1 cellular context compared by ENCODE assay signal in the genomic region with DNA sequence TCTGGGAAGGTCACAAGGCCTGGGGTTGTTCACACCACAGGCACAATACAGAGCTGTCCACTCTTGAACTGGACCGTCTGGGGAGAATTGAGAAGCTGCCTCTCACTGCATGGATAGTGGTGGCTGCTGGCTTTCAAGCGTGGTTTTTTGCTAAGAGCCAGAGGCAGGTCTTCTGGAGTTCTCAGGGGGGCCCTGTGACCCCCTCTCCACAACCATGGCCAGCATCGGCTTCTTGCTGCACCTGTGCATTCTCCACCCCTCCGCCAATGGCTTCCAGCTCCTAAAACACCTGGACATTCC.
TF ChIP-seq lines count a peak whose summit lies in the region.

No MANE protein-coding gene starts in this region.

TF ChIP-seq in SK-N-SH, 30 proteins besides CTCF, POLR2A, EP300 and RAD21 (continued from another document):
- TF ChIP-seq, protein P1, sequence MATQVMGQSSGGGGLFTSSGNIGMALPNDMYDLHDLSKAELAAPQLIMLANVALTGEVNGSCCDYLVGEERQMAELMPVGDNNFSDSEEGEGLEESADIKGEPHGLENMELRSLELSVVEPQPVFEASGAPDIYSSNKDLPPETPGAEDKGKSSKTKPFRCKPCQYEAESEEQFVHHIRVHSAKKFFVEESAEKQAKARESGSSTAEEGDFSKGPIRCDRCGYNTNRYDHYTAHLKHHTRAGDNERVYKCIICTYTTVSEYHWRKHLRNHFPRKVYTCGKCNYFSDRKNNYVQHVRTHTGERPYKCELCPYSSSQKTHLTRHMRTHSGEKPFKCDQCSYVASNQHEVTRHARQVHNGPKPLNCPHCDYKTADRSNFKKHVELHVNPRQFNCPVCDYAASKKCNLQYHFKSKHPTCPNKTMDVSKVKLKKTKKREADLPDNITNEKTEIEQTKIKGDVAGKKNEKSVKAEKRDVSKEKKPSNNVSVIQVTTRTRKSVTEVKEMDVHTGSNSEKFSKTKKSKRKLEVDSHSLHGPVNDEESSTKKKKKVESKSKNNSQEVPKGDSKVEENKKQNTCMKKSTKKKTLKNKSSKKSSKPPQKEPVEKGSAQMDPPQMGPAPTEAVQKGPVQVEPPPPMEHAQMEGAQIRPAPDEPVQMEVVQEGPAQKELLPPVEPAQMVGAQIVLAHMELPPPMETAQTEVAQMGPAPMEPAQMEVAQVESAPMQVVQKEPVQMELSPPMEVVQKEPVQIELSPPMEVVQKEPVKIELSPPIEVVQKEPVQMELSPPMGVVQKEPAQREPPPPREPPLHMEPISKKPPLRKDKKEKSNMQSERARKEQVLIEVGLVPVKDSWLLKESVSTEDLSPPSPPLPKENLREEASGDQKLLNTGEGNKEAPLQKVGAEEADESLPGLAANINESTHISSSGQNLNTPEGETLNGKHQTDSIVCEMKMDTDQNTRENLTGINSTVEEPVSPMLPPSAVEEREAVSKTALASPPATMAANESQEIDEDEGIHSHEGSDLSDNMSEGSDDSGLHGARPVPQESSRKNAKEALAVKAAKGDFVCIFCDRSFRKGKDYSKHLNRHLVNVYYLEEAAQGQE (IDR thresholded peaks at IDR 0.05; ENCODE audit: low read depth, low read length): no peak
- TF ChIP-seq SMC3 (IDR thresholded peaks at IDR 0.05; ENCODE audit: low read depth, low read length): no peak
- TF ChIP-seq TEAD4 (IDR thresholded peaks at IDR 0.05; ENCODE audit: borderline replicate concordance, insufficient read depth): no peak
